Comparison of ENCODE assay signal across 1 cellular context in genomic region chr10:5951167-5951711, GRCh38.
TF ChIP-seq lines count a peak whose summit lies in the region.

No MANE protein-coding gene starts in this region.

TF ChIP-seq in HEK293, 187 proteins besides CTCF, POLR2A, EP300 and RAD21 (continued from another document):
- TF ChIP-seq, protein P1, sequence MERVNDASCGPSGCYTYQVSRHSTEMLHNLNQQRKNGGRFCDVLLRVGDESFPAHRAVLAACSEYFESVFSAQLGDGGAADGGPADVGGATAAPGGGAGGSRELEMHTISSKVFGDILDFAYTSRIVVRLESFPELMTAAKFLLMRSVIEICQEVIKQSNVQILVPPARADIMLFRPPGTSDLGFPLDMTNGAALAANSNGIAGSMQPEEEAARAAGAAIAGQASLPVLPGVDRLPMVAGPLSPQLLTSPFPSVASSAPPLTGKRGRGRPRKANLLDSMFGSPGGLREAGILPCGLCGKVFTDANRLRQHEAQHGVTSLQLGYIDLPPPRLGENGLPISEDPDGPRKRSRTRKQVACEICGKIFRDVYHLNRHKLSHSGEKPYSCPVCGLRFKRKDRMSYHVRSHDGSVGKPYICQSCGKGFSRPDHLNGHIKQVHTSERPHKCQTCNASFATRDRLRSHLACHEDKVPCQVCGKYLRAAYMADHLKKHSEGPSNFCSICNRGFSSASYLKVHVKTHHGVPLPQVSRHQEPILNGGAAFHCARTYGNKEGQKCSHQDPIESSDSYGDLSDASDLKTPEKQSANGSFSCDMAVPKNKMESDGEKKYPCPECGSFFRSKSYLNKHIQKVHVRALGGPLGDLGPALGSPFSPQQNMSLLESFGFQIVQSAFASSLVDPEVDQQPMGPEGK (tag by site-specific recombination; IDR thresholded peaks at IDR 0.05), result peak; percentile 49; the same call in 1 of the 2 replicates
- TF ChIP-seq, protein P2, sequence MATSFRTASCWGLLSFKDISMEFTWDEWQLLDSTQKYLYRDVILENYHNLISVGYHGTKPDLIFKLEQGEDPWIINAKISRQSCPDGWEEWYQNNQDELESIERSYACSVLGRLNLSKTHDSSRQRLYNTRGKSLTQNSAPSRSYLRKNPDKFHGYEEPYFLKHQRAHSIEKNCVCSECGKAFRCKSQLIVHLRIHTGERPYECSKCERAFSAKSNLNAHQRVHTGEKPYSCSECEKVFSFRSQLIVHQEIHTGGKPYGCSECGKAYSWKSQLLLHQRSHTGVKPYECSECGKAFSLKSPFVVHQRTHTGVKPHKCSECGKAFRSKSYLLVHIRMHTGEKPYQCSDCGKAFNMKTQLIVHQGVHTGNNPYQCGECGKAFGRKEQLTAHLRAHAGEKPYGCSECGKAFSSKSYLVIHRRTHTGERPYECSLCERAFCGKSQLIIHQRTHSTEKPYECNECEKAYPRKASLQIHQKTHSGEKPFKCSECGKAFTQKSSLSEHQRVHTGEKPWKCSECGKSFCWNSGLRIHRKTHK (tag by site-specific recombination; IDR thresholded peaks at IDR 0.05), result no peak
- no peak for TF ChIP-seq ZNF274 (IDR thresholded peaks at IDR 0.05; ENCODE audit: low read length)
- no peak for TF ChIP-seq ZNF274 (tag by site-specific recombination; IDR thresholded peaks at IDR 0.05; ENCODE audit: borderline replicate concordance)
- no peak for TF ChIP-seq ZSCAN4 (tag by site-specific recombination; IDR thresholded peaks at IDR 0.05)
- TF ChIP-seq KLF16 (tag by site-specific recombination; IDR thresholded peaks at IDR 0.05), result 0 out of 2 replicates have a peak, but pooled peaks have one; percentile 14
- TF ChIP-seq, protein P3, sequence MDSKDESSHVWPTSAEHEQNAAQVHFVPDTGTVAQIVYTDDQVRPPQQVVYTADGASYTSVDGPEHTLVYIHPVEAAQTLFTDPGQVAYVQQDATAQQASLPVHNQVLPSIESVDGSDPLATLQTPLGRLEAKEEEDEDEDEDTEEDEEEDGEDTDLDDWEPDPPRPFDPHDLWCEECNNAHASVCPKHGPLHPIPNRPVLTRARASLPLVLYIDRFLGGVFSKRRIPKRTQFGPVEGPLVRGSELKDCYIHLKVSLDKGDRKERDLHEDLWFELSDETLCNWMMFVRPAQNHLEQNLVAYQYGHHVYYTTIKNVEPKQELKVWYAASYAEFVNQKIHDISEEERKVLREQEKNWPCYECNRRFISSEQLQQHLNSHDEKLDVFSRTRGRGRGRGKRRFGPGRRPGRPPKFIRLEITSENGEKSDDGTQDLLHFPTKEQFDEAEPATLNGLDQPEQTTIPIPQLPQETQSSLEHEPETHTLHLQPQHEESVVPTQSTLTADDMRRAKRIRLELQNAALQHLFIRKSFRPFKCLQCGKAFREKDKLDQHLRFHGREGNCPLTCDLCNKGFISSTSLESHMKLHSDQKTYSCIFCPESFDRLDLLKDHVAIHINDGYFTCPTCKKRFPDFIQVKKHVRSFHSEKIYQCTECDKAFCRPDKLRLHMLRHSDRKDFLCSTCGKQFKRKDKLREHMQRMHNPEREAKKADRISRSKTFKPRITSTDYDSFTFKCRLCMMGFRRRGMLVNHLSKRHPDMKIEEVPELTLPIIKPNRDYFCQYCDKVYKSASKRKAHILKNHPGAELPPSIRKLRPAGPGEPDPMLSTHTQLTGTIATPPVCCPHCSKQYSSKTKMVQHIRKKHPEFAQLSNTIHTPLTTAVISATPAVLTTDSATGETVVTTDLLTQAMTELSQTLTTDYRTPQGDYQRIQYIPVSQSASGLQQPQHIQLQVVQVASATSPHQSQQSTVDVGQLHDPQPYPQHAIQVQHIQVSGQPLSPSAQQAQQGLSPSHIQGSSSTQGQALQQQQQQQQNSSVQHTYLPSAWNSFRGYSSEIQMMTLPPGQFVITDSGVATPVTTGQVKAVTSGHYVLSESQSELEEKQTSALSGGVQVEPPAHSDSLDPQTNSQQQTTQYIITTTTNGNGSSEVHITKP (tag by site-specific recombination; IDR thresholded peaks at IDR 0.05), result no peak
- peak; percentile 92; the same call in 1 of the 2 replicates for TF ChIP-seq ZNF394 (tag by site-specific recombination; IDR thresholded peaks at IDR 0.05; ENCODE audit: borderline replicate concordance)
- TF ChIP-seq OSR2 (tag by site-specific recombination; IDR thresholded peaks at IDR 0.05), result peak; percentile 53
- TF ChIP-seq ZNF548 (tag by site-specific recombination; IDR thresholded peaks at IDR 0.05), result no peak
- TF ChIP-seq YY1 (tag by site-specific recombination; IDR thresholded peaks at IDR 0.05), result no peak
- TF ChIP-seq, protein P4, sequence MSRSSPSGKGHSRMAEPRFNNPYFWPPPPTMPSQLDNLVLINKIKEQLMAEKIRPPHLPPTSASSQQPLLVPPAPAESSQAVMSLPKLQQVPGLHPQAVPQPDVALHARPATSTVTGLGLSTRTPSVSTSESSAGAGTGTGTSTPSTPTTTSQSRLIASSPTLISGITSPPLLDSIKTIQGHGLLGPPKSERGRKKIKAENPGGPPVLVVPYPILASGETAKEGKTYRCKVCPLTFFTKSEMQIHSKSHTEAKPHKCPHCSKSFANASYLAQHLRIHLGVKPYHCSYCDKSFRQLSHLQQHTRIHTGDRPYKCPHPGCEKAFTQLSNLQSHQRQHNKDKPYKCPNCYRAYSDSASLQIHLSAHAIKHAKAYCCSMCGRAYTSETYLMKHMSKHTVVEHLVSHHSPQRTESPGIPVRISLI (tag by site-specific recombination; IDR thresholded peaks at IDR 0.05), result 0 out of 2 replicates have a peak, but pooled peaks have one; percentile 72
- no peak for TF ChIP-seq ZNF571 (tag by site-specific recombination; IDR thresholded peaks at IDR 0.05)
